Comparison of ENCODE assay signal across 8 cellular contexts in genomic region chr3:51385621-51386091, GRCh38. TPM values are rescaled to one million over a fixed set of nuclear protein-coding genes. Genes with fewer than 3 reads are reported as not detected.
DNase-seq lines count a peak whose midpoint lies in the region; ATAC-seq and TF ChIP-seq lines count a peak whose summit lies in the region.

No MANE protein-coding gene starts in this region.

- H3K27ac Mint-ChIP-seq in activated naive CD8-positive, alpha-beta T cell treated with anti-CD3 and anti-CD28 coated beads, Interleukin-2, amount 10 ng/mL, durations not matched to agents 7 days and 5 days = peak overlapping the region; percentile 91

- H3K27ac ChIP-seq in temporal lobe (ENCODE audit: low read depth, low read length) = peak overlapping the region; percentile 41

- POLR2A ChIA-PET in activated naive CD8-positive, alpha-beta T cell treated with anti-CD3 and anti-CD28 coated beads, Interleukin-2, amount 10 ng/mL, durations not matched to agents 7 days and 5 days (lab: Charles Lee) = interaction anchor here (0.6 to 2.8 kb wide), 21 partner anchors 8 to 1048 kb away, joined by 3 to 19 read pairs (median 5); partner anchors contain the start of genes ABHD14B, CISH, DCAF1 and HEMK1

- peaks cover 5% of the 10 kb centered on the region for H3K36me3 ChIP-seq in kidney epithelial cell (ENCODE audit: control insufficient read depth, insufficient read depth, low read length)

- H3K9me3 Mint-ChIP-seq in activated naive CD8-positive, alpha-beta T cell treated with anti-CD3 and anti-CD28 coated beads, Interleukin-2, amount 10 ng/mL, durations not matched to agents 7 days and 5 days = no peaks in the 10 kb centered on the region

- intact Hi-C loops in sciatic nerve (cut with DNase I) = loop anchor here (10.0 kb wide), 1 partner anchor 761 kb away; no protein-coding TSS in a partner anchor

- peaks cover 41% of the 10 kb centered on the region for H3K4me1 Mint-ChIP-seq in activated naive CD8-positive, alpha-beta T cell treated with anti-CD3 and anti-CD28 coated beads, Interleukin-2, amount 10 ng/mL, durations not matched to agents 7 days and 5 days

- peak; percentile 63 for DNase-seq in activated CD8-positive, alpha-beta memory T cell treated with anti-CD3 and anti-CD28 coated beads, Interleukin-2, amount 50 U/mL, for 48 hours
- DNase-seq in activated CD8-positive, alpha-beta memory T cell treated with anti-CD3 and anti-CD28 coated beads, Interleukin-2, amount 50 U/mL, for 4 hours = no peak
- peak; percentile 45 for DNase-seq in activated naive CD8-positive, alpha-beta T cell treated with anti-CD3 and anti-CD28 coated beads, Interleukin-2, amount 10 ng/mL, durations not matched to agents 7 days and 5 days
- DNase-seq in kidney epithelial cell (ENCODE audit: low read depth) (no peak), sciatic nerve (ENCODE audit: low spot score) (no peak), kidney tubule cell (ENCODE audit: low spot score) (no peak), ecto neural progenitor cell (ENCODE audit: low spot score) (no peak)

- H3K4me3 ChIP-seq in kidney epithelial cell (ENCODE audit: low read depth, low read length) = peak overlapping the region; percentile 86

- no peak for ATAC-seq in activated naive CD8-positive, alpha-beta T cell treated with anti-CD3 and anti-CD28 coated beads, Interleukin-2, amount 10 ng/mL, durations not matched to agents 7 days and 5 days (ENCODE audit: low read depth)
- ATAC-seq in sciatic nerve = no peak

- no peak for TF ChIP-seq CTCF in kidney epithelial cell (IDR thresholded peaks at IDR 0.05; ENCODE audit: insufficient read depth, low read length, poor library complexity, severe bottlenecking)

- H3K27me3 ChIP-seq in kidney epithelial cell (ENCODE audit: control insufficient read depth, insufficient read depth, low read length) = no peaks in the 10 kb centered on the region

- peak overlapping the region; percentile 91 for H3K4me3 Mint-ChIP-seq in activated naive CD8-positive, alpha-beta T cell treated with anti-CD3 and anti-CD28 coated beads, Interleukin-2, amount 10 ng/mL, durations not matched to agents 7 days and 5 days

- H3K36me3 Mint-ChIP-seq in activated naive CD8-positive, alpha-beta T cell treated with anti-CD3 and anti-CD28 coated beads, Interleukin-2, amount 10 ng/mL, durations not matched to agents 7 days and 5 days = peaks cover 20% of the 10 kb centered on the region

- H3K27me3 Mint-ChIP-seq in activated naive CD8-positive, alpha-beta T cell treated with anti-CD3 and anti-CD28 coated beads, Interleukin-2, amount 10 ng/mL, durations not matched to agents 7 days and 5 days = no peaks in the 10 kb centered on the region

RNA-seq across cellular contexts. Expression of gene MANF, which starts 0.6 kb away (rescaled TPM):
- total RNA-seq in activated naive CD8-positive, alpha-beta T cell treated with anti-CD3 and anti-CD28 coated beads, Interleukin-2, amount 10 ng/mL, durations not matched to agents 7 days and 5 days = 10 to 100 TPM; 86.2 to 88.2 TPM
- total RNA-seq in kidney epithelial cell (115 and 133 TPM in 2 replicates), temporal lobe (16.5 TPM), sciatic nerve (60.8 TPM)

RNA-seq across cellular contexts. Expression of gene RBM15B, which starts 5.4 kb away (rescaled TPM):
- 10 to 100 TPM; 30.5 to 32.6 TPM for total RNA-seq in activated naive CD8-positive, alpha-beta T cell treated with anti-CD3 and anti-CD28 coated beads, Interleukin-2, amount 10 ng/mL, durations not matched to agents 7 days and 5 days
- total RNA-seq in kidney epithelial cell (32.6 and 38.1 TPM in 2 replicates), temporal lobe (24.8 TPM), sciatic nerve (21.5 TPM)

Comparison
In these comparisons a context has a peak if more than half of its experiments do, and no peak if none do; other contexts are left out.
1. DNase-seq: peak in activated CD8-positive, alpha-beta memory T cell treated with anti-CD3 and anti-CD28 coated beads, Interleukin-2, amount 50 U/mL, for 48 hours (single experiment) and activated naive CD8-positive, alpha-beta T cell treated with anti-CD3 and anti-CD28 coated beads, Interleukin-2, amount 10 ng/mL, durations not matched to agents 7 days and 5 days (single experiment); none in activated CD8-positive, alpha-beta memory T cell treated with anti-CD3 and anti-CD28 coated beads, Interleukin-2, amount 50 U/mL, for 4 hours (single experiment), kidney epithelial cell (single experiment), sciatic nerve (single experiment), kidney tubule cell (single experiment) and ecto neural progenitor cell (single experiment).